In the genomic region with DNA sequence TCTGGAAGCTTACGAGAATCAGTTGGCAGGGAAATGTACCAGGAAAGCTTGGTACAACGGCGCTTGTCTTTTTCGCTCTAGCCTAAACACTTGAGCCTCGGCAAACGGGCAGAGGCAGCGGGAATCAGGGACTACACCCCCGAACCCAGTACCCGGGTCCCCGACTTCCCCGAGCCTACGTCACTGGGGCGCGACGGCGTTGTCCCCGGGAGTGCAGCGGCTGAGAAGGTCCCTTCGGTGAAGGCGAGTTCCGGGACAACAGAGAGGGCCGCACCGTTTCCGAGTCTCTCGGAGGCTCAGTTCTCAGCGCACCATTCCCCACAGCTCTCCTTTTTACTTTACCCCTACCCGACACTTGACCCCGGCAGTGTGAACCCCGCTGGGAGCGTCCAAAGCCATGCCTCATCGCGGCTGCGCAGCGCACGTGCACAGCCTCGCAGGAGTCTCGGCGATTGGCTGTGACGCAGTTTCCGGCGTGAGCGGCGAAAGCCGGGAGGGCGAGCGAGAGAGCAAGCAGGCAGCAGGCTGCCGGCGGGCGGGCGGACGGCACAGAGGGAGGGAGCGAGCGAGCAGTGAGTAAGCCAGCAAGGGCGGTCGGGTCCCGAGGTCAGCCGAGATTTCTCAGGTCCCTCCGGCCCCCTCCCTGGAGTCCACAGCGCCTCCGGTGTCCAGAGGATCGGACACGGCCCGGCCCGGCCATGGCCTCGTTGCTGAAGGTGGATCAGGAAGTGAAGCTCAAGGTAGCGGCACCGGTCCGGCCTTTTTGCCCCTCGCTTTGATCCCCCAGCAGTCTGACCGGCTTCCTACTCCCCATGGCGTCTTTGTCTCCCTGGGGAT, we compare ENCODE assay signal across 8 cellular contexts. TPM values are rescaled to one million over a fixed set of nuclear protein-coding genes. Genes with fewer than 3 reads are reported as not detected.
DNase-seq lines count a peak whose midpoint lies in the region; ATAC-seq, FAIRE-seq and TF ChIP-seq lines count a peak whose summit lies in the region.

Gene PSME3, plus strand, starts transcription at position 464 of the 837 bp plus-strand sequence. Its CDS starts 235 bp downstream, at position 699.

- in situ Hi-C loops in GM18951 (cut with MboI; ENCODE audit: low sequenced_read_pairs, unreplicated experiment): no loop called here

- H3K9me3 ChIP-seq in kidney (ENCODE audit: control insufficient read depth in 1 of 2, low read length in 2 of 2): no peaks in the 10 kb centered on the region

- H3K36me3 ChIP-seq in kidney (ENCODE audit: control insufficient read depth in 1 of 2, insufficient read depth in 2 of 2, low read length in 2 of 2): peaks cover 11 to 14% of the 10 kb centered on the region in 2 donors

- intact Hi-C loops in kidney (cut with DNase I): no loop called here

- H3K27ac ChIP-seq in kidney (ENCODE audit: low read depth in 2 of 2, low read length in 2 of 2): peak within 1 kb of the TSS; percentile 74 to 86

- no peak for DNase-seq in AG09309 (ENCODE audit: low read depth)
- peak; percentile 77 to 86 for DNase-seq in NCI-H446 (lab: John Stamatoyannopoulos, UW)
- DNase-seq in activated CD4-positive, CD25-positive, alpha-beta regulatory T cell treated with anti-CD3 and anti-CD28 coated beads, Interleukin-2, amount 50 U/mL, for 72 hours: peak; percentile 91
- DNase-seq in cerebellar cortex (ENCODE audit: low spot score): peak; percentile 90
- peak; percentile 97 for DNase-seq in kidney
- peak; percentile 93 for DNase-seq in stimulated activated CD4-positive, alpha-beta T cell treated with anti-CD3 and anti-CD28 coated beads, Interleukin-15, amount 100 ng/mL, for 24 hours

- peak within 1 kb of the TSS; percentile 79 to 95 for H3K9ac ChIP-seq in kidney (ENCODE audit: low read length in 2 of 2)

- TF ChIP-seq POLR2A in GM18951 (IDR thresholded peaks at IDR 0.05; ENCODE audit: extremely low read depth, insufficient read depth, insufficient read length): peak; percentile 97

- H3K4me3 ChIP-seq in AG09309 (ENCODE audit: control insufficient read depth, low read depth, low read length) (peak within 1 kb of the TSS; percentile 72), kidney (ENCODE audit: low read length in 2 of 2) (peak within 1 kb of the TSS; percentile 82 to 92)

- H3K4me1 ChIP-seq in kidney (ENCODE audit: control insufficient read depth in 1 of 2, insufficient read depth in 1 of 2, low read depth in 1 of 2, low read length in 2 of 2): peaks cover 5 to 9% of the 10 kb centered on the region in 2 donors

- no peak for FAIRE-seq in kidney (lab: Jason Lieb, UNC)

- TF ChIP-seq CTCF in AG09309 (IDR thresholded peaks at IDR 0.05; ENCODE audit: control insufficient read depth, insufficient read depth, low read depth, low read length, missing control alignments) (no peak), kidney (IDR thresholded peaks at IDR 0.05; ENCODE audit: borderline replicate concordance, extremely low read depth, insufficient read depth) (no peak)

- ATAC-seq in HG03196 (IDR thresholded peaks at IDR 0.05; ENCODE audit: unreplicated experiment): peak; percentile 86

RNA-seq across cellular contexts. Expression of gene PSME3, which starts in this region (rescaled TPM):
- total RNA-seq in kidney: 115 TPM
- polyA plus RNA-seq in kidney (ENCODE audit: insufficient read depth, low read depth, low replicate concordance): 60.3 TPM
